Comparison of ENCODE assay signal across 2 cellular contexts in the genomic region with DNA sequence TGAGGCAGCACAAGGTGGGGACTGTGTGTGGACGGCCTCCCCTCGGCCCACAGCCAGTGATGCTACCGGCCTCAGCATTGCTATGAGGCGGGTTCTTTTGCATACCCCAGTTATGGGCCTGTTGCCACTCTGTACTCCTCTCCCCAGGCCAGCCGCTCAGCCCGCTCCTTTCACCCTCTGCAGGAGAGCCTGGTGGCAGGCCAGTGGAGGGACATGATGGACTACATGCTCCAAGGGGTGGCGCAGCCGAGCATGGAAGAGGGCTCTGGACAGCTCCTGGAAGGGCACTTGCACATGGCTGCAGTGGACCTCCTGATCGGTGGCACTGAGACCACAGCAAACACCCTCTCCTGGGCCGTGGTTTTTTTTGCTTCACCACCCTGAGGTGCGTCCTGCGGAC. TPM values are rescaled to one million over a fixed set of nuclear protein-coding genes. Genes with fewer than 3 reads are reported as not detected.
"Had no signal": no experiment of that assay in that cellular context is flagged by ENCODE, and none has a peak within 500 bp of the region (broad histone marks: within the 10 kb centered on the region; RNA-seq: fewer than 3 reads in every experiment).

No MANE protein-coding gene starts in this region.

RNA-seq across cellular contexts. Expression of a gene that starts 31.1 kb away (rescaled TPM):
- total RNA-seq: fibroblast of lung, glomerular endothelial cell had no signal
